ENCODE assay signal across 8 cellular contexts in genomic region chr1:17826165-17826488, GRCh38.
DNase-seq lines count a peak whose midpoint lies in the region; ATAC-seq, FAIRE-seq and TF ChIP-seq lines count a peak whose summit lies in the region.

No MANE protein-coding gene starts in this region.

- H3K9me3 ChIP-seq in adipocyte (ENCODE audit: control insufficient read depth, low read length) (no peaks in the 10 kb centered on the region), kidney (ENCODE audit: control insufficient read depth in 1 of 2, low read length in 2 of 2) (no peaks in the 10 kb centered on the region), thoracic aorta (no peaks in the 10 kb centered on the region)

- ATAC-seq in thoracic aorta (ENCODE audit: insufficient number of reproducible peaks, low FRiP score, low read depth) (no peak), HG03469 (IDR thresholded peaks at IDR 0.05; ENCODE audit: unreplicated experiment) (no peak)

- H3K9ac ChIP-seq in adipocyte (ENCODE audit: low read length) (no peak overlapping the region), kidney (ENCODE audit: low read length in 2 of 2) (no peak overlapping the region)

- peak; percentile 60 for TF ChIP-seq CTCF in kidney (IDR thresholded peaks at IDR 0.05; ENCODE audit: borderline replicate concordance, extremely low read depth, insufficient read depth)
- TF ChIP-seq CTCF in thoracic aorta (IDR thresholded peaks at IDR 0.05), result peak; percentile 53

- H3K36me3 ChIP-seq in adipocyte (ENCODE audit: control insufficient read depth, insufficient read depth, low read length, severe bottlenecking) (no peaks in the 10 kb centered on the region), kidney (ENCODE audit: control insufficient read depth in 1 of 2, insufficient read depth in 2 of 2, low read length in 2 of 2) (no peaks in the 10 kb centered on the region), thoracic aorta (no peaks in the 10 kb centered on the region)

- H3K27ac ChIP-seq in kidney (ENCODE audit: low read depth in 2 of 2, low read length in 2 of 2), result no peak overlapping the region
- no peak overlapping the region for H3K27ac ChIP-seq in thoracic aorta

- intact Hi-C loops in kidney (cut with DNase I), result no loop called here

- H3K4me1 ChIP-seq in adipocyte (ENCODE audit: control insufficient read depth, insufficient read depth, low read length), result no peaks in the 10 kb centered on the region
- no peaks in the 10 kb centered on the region for H3K4me1 ChIP-seq in kidney (ENCODE audit: control insufficient read depth in 1 of 2, insufficient read depth in 1 of 2, low read depth in 1 of 2, low read length in 2 of 2)
- H3K4me1 ChIP-seq in thoracic aorta (ENCODE audit: control insufficient read depth in 1 of 2, low read depth in 2 of 2), result no peaks in the 10 kb centered on the region

- DNase-seq in D341Med (ENCODE audit: low spot score), result peak; percentile 63
- DNase-seq in HK-2 (ENCODE audit: unreplicated experiment), result peak; percentile 31
- peak; percentile 29 for DNase-seq in adipocyte (ENCODE audit: low read depth)
- DNase-seq in kidney, result no peak
- DNase-seq in thoracic aorta (ENCODE audit: low spot score), result no peak
- DNase-seq in NCI-H2029 (lab: John Stamatoyannopoulos, UW), result no peak
- no peak for DNase-seq in activated naive CD4-positive, alpha-beta T cell (lab: John Stamatoyannopoulos, UW)

- FAIRE-seq in kidney (lab: Jason Lieb, UNC), result no peak

- H3K27me3 ChIP-seq in adipocyte (replicated peaks; ENCODE audit: control insufficient read depth, insufficient read depth, low read length) (peaks cover 7% of the 10 kb centered on the region), thoracic aorta (replicated peaks; ENCODE audit: insufficient read depth) (no peaks in the 10 kb centered on the region)

- no peak overlapping the region for H3K4me3 ChIP-seq in adipocyte (ENCODE audit: low read length)
- no peak overlapping the region for H3K4me3 ChIP-seq in kidney (ENCODE audit: low read length in 2 of 2)
- no peak overlapping the region for H3K4me3 ChIP-seq in thoracic aorta

Comparison
In these comparisons a context has a peak if more than half of its experiments do, and no peak if none do; other contexts are left out.
1. DNase-seq: peak in D341Med (single experiment), HK-2 (single experiment) and adipocyte (single experiment); none in kidney (single experiment), thoracic aorta (single experiment), NCI-H2029 (single experiment) and activated naive CD4-positive, alpha-beta T cell (0 of 4).